17 cellular contexts compared by ENCODE assay signal in genomic region chr11:46383404-46383758, GRCh38. TPM values are rescaled to one million over a fixed set of nuclear protein-coding genes. Genes with fewer than 3 reads are reported as not detected.
A peak's percentile ranks its signal among the peaks of the same experiment; 100 is the strongest.
DNase-seq lines count a peak whose midpoint lies in the region; TF ChIP-seq lines count a peak whose summit lies in the region.
"Had no signal": no experiment of that assay in that cellular context is flagged by ENCODE, and none has a peak within 500 bp of the region (broad histone marks: within the 10 kb centered on the region; RNA-seq: fewer than 3 reads in every experiment).

No MANE protein-coding gene starts in this region.

- H3K27me3 ChIP-seq in duodenal mucosa (ENCODE audit: control insufficient read depth in 1 of 2, insufficient read depth in 2 of 2, low read length in 2 of 2): peaks cover 7 to 19% of the 10 kb centered on the region in 2 donors
- H3K27me3 ChIP-seq in neuron (ENCODE audit: insufficient read depth, low read length): peaks cover 10% of the 10 kb centered on the region
- H3K27me3 ChIP-seq in stomach: peaks cover 0 to 75% (median 17%) of the 10 kb centered on the region in 3 donors
- H3K27me3 ChIP-seq: brain microvascular endothelial cell, Peyer's patch had no signal

- H3K27ac Mint-ChIP-seq in T-helper 1 cell treated with Interleukin-12 subunit alpha and Interleukin-12 subunit beta and Interleukin-4 antibody, amounts not matched to agents 30 μg/mL and 1 μg/mL, for 36 hours: no peak overlapping the region
- H3K27ac Mint-ChIP-seq: activated naive CD8-positive, alpha-beta T cell; immature natural killer cell had no signal

- H3K27ac ChIP-seq in duodenal mucosa (ENCODE audit: low read depth, low read length) (peak overlapping the region; percentile 41), stomach (no peak overlapping the region)
- H3K27ac ChIP-seq: brain microvascular endothelial cell, upper lobe of left lung had no signal

- peaks cover 5% of the 10 kb centered on the region for H3K36me3 Mint-ChIP-seq in T-helper 1 cell treated with Interleukin-12 subunit alpha and Interleukin-12 subunit beta and Interleukin-4 antibody, amounts not matched to agents 30 μg/mL and 1 μg/mL, for 36 hours (ENCODE audit: low read depth)
- H3K36me3 Mint-ChIP-seq: immature natural killer cell had no signal

- H3K9me3 Mint-ChIP-seq in T-helper 1 cell treated with Interleukin-12 subunit alpha and Interleukin-12 subunit beta and Interleukin-4 antibody, amounts not matched to agents 30 μg/mL and 1 μg/mL, for 36 hours: no peaks in the 10 kb centered on the region
- H3K9me3 Mint-ChIP-seq: immature natural killer cell had no signal

- peak; percentile 24; the same call in 1 of the 2 replicates for TF ChIP-seq CTCF in LNCAP (IDR thresholded peaks at IDR 0.05)
- TF ChIP-seq CTCF in stomach (IDR thresholded peaks at IDR 0.05): no peak

- intact Hi-C loops in stomach (cut with DNase I; ENCODE audit: low total_unique reads): no loop called here

- no peak for TF ChIP-seq EP300 in stomach (IDR thresholded peaks at IDR 0.05)

- peaks cover 35 to 36% of the 10 kb centered on the region in 2 donors for H3K4me1 ChIP-seq in duodenal mucosa (ENCODE audit: control insufficient read depth in 1 of 2, insufficient read depth in 2 of 2, low read length in 2 of 2)
- peaks cover 49% of the 10 kb centered on the region for H3K4me1 ChIP-seq in neuron (ENCODE audit: insufficient read depth, low read length)
- H3K4me1 ChIP-seq in stomach: peaks cover 21 to 50% (median 38%) of the 10 kb centered on the region in 4 donors

- H3K4me1 Mint-ChIP-seq in T-helper 1 cell treated with Interleukin-12 subunit alpha and Interleukin-12 subunit beta and Interleukin-4 antibody, amounts not matched to agents 30 μg/mL and 1 μg/mL, for 36 hours (ENCODE audit: low read depth): peaks cover 21% of the 10 kb centered on the region

- H3K4me3 ChIP-seq in duodenal mucosa (ENCODE audit: low read depth in 1 of 2, low read length in 2 of 2) (peak overlapping the region in 1 of 2 donors; percentile 32), neuron (ENCODE audit: low read length) (peak overlapping the region; percentile 57), stomach (no peak overlapping the region)
- H3K4me3 ChIP-seq: upper lobe of left lung had no signal

- WGBS in stomach, 5 donors: 65 to 81% (median 73%) methylated on average over 7 of the region's 7 CpGs

- H3K9me3 ChIP-seq in duodenal mucosa (ENCODE audit: control insufficient read depth in 1 of 2, low read length in 2 of 2) (no peaks in the 10 kb centered on the region), neuron (ENCODE audit: low read length) (no peaks in the 10 kb centered on the region), stomach (no peaks in the 10 kb centered on the region)
- H3K9me3 ChIP-seq: Peyer's patch, upper lobe of left lung had no signal

- peak overlapping the region; percentile 2 for H3K4me3 Mint-ChIP-seq in T-helper 1 cell treated with Interleukin-12 subunit alpha and Interleukin-12 subunit beta and Interleukin-4 antibody, amounts not matched to agents 30 μg/mL and 1 μg/mL, for 36 hours
- H3K4me3 Mint-ChIP-seq: activated naive CD8-positive, alpha-beta T cell had no signal

- H3K27me3 Mint-ChIP-seq in T-helper 1 cell treated with Interleukin-12 subunit alpha and Interleukin-12 subunit beta and Interleukin-4 antibody, amounts not matched to agents 30 μg/mL and 1 μg/mL, for 36 hours (ENCODE audit: low read depth): peaks cover 48% of the 10 kb centered on the region

- no peak for DNase-seq in T-helper 1 cell
- DNase-seq in NCI-H748 treated with DMSO at 0.1 percent for 48 hours (lab: John Stamatoyannopoulos, UW): no peak
- DNase-seq in GDM1 (lab: John Stamatoyannopoulos, UW): no peak
- no peak for DNase-seq in stomach
- DNase-seq: activated CD4-positive, alpha-beta T cell treated with anti-CD3 and anti-CD28 coated beads, Interleukin-2, amount 50 U/mL, for 48 hours; activated T-cell treated with anti-CD3 and anti-CD28 coated beads, Interleukin-2, amount 50 U/mL, for 1 hour; brain microvascular endothelial cell; GF-D8; immature natural killer cell; stimulated activated naive CD4-positive, alpha-beta T cell had no signal

- TF ChIP-seq POLR2A in stomach (IDR thresholded peaks at IDR 0.05): no peak

- H3K36me3 ChIP-seq in duodenal mucosa (ENCODE audit: control insufficient read depth in 1 of 2, insufficient read depth in 2 of 2, low read length in 2 of 2) (peaks cover 0 to 2% of the 10 kb centered on the region in 2 donors), neuron (ENCODE audit: insufficient read depth, low read length) (peaks cover 17% of the 10 kb centered on the region), stomach (peaks cover 0 to 3% (median 2%) of the 10 kb centered on the region in 4 donors)
- H3K36me3 ChIP-seq: brain microvascular endothelial cell, Peyer's patch had no signal

- no peak overlapping the region for H2AFZ ChIP-seq in neuron (ENCODE audit: low read depth, low read length)

- H3K9ac ChIP-seq in duodenal mucosa (ENCODE audit: low read depth in 1 of 2, low read length in 2 of 2): peak overlapping the region in 1 of 2 donors; percentile 33

RNA-seq across cellular contexts. Expression of gene MDK, which starts 1.9 kb away (rescaled TPM):
- total RNA-seq in stomach: 100 to 1,000 TPM in 1 of 5 donors, 10 to 100 TPM in 3, 1 to 10 TPM in 1; 5.5 to 151 (median 21.0) TPM
- 10 to 100 TPM; 22.5 to 56.5 (median 29.2) TPM for polyA plus RNA-seq in stomach

RNA-seq across cellular contexts. Expression of gene CHRM4, which starts 8.2 kb away (rescaled TPM):
- 1 to 10 TPM in 1 of 5 donors, under 1 TPM in 1, not detected in 3; 0.37 to 2.8 TPM for total RNA-seq in stomach
- not detected for polyA plus RNA-seq in stomach

RNA-seq across cellular contexts. Expression of gene DGKZ, which starts 36.1 kb away (rescaled TPM):
- 100 to 1,000 TPM in 3 of 5 donors, 10 to 100 TPM in 2; 24.0 to 405 (median 102) TPM for total RNA-seq in stomach
- 10 to 100 TPM; 26.9 to 47.5 (median 35.0) TPM for polyA plus RNA-seq in stomach
